ENCODE assay signal across 15 cellular contexts in the genomic region with DNA sequence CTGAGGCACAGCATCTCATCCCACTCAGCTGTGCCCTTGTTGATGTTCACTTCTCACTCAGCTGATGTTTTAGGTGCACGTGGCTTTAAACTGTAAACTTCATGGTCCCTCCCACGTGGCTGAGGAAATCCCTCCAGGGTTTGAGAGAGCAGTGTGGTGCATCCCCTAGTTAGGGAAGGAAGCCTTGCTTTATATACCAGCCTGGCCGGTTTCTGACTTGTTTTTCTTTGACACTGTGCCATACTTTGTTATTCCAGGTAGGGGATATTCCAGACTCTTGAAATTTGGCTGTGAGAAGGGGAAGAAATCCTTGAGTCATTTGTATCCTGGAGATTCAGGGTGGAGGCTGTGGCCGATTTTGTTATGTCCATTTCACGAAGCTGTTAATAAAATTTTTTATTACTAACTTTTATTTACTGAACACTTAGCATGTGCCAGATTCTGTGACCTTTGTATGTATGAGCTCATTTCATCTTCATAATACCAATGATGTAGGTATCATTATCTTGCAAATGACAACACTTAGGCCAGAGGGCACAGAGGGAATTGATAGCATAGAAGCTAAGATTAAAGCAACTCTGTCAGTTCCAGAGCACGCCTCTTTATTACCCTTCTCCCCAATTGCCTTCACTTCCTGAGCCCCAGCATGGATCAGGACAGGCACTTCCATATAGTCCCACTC.
A peak's percentile ranks its signal among the peaks of the same experiment; 100 is the strongest.
DNase-seq lines count a peak whose midpoint lies in the region; ATAC-seq and TF ChIP-seq lines count a peak whose summit lies in the region.
"Had no signal": no experiment of that assay in that cellular context is flagged by ENCODE, and none has a peak within 500 bp of the region (broad histone marks: within the 10 kb centered on the region; RNA-seq: fewer than 3 reads in every experiment).

No MANE protein-coding gene starts in this region.

- H2AFZ ChIP-seq in PC-9, result no peak overlapping the region

- peak overlapping the region; percentile 27 for H3K27ac Mint-ChIP-seq in type B pancreatic cell
- H3K27ac Mint-ChIP-seq: activated naive CD8-positive, alpha-beta T cell treated with anti-CD3 and anti-CD28 coated beads, Interleukin-2, amount 10 ng/mL, durations not matched to agents 7 days and 5 days; CD4-positive, CD25-positive, alpha-beta regulatory T cell; stimulated activated naive CD8-positive, alpha-beta T cell treated with anti-CD3 and anti-CD28 coated beads, Interleukin-15, amount 100 ng/mL, for 72 hours had no signal

- no peaks in the 10 kb centered on the region for H3K9me3 Mint-ChIP-seq in type B pancreatic cell
- H3K9me3 Mint-ChIP-seq: activated naive CD8-positive, alpha-beta T cell treated with anti-CD3 and anti-CD28 coated beads, Interleukin-2, amount 10 ng/mL, durations not matched to agents 7 days and 5 days had no signal

- DNase-seq in NCI-H345 (lab: John Stamatoyannopoulos, UW) (peak; percentile 13), NCI-H345 treated with DMSO at 0.1 percent for 48 hours (lab: John Stamatoyannopoulos, UW; ENCODE audit: unreplicated experiment) (no peak), PC-9 (peak; percentile 3 to 62), foreskin melanocyte (peak; percentile 24), type B pancreatic cell (ENCODE audit: extremely low spot score, unreplicated experiment) (no peak), NCI-H2029 treated with DMSO at 0.1 percent for 48 hours (lab: John Stamatoyannopoulos, UW) (no peak)
- DNase-seq: 8988T; activated naive CD8-positive, alpha-beta T cell treated with anti-CD3 and anti-CD28 coated beads, Interleukin-2, amount 10 ng/mL, durations not matched to agents 7 days and 5 days; CD4-positive, CD25-positive, alpha-beta regulatory T cell; EL; heart right ventricle; NCI-H2081 treated with DMSO at 0.1 percent for 48 hours; stimulated activated naive CD8-positive, alpha-beta T cell treated with anti-CD3 and anti-CD28 coated beads, Interleukin-15, amount 100 ng/mL, for 72 hours had no signal

- BruUV-seq in PC-9 (replicated peaks; lab: Mats Ljungman, UMichigan), result no TSS peak

- peak overlapping the region; percentile 13; the same call in 1 of the 2 replicates for H3K4me2 ChIP-seq in PC-9

- no peaks in the 10 kb centered on the region for H3K9me2 ChIP-seq in PC-9 (ENCODE audit: insufficient read depth)

- POLR2A ChIA-PET in PC-9 (lab: Charles Lee; ENCODE audit: unreplicated experiment), result interaction anchor here (0.6 kb wide), 1 partner anchor 52 kb away, joined by 25 read pairs; no protein-coding TSS in a partner anchor

- TF ChIP-seq CTCF in PC-9 (conservative IDR thresholded peaks at IDR 0.05), result no peak
- TF ChIP-seq CTCF in type B pancreatic cell (conservative IDR thresholded peaks at IDR 0.05), result no peak

- no peaks in the 10 kb centered on the region; the same call in none of the 2 replicates for H4K20me1 ChIP-seq in PC-9 (ENCODE audit: insufficient read depth)

- intact Hi-C loops in PC-9 (cut with micrococcal nuclease; ENCODE audit: unreplicated experiment), result no loop called here

- peaks cover 16% of the 10 kb centered on the region for H3K4me1 ChIP-seq in PC-9 (replicated peaks; ENCODE audit: insufficient read depth)

- peaks cover 14% of the 10 kb centered on the region for H3K36me3 ChIP-seq in PC-9 (ENCODE audit: low read depth)

- H3K36me3 Mint-ChIP-seq in type B pancreatic cell, result peaks cover 19% of the 10 kb centered on the region
- H3K36me3 Mint-ChIP-seq: activated naive CD8-positive, alpha-beta T cell treated with anti-CD3 and anti-CD28 coated beads, Interleukin-2, amount 10 ng/mL, durations not matched to agents 7 days and 5 days; CD4-positive, CD25-positive, alpha-beta regulatory T cell had no signal

- no peak for ATAC-seq in GM21381 (IDR thresholded peaks at IDR 0.05; ENCODE audit: unreplicated experiment)
- ATAC-seq in HG02840 (IDR thresholded peaks at IDR 0.05; ENCODE audit: low FRiP score, unreplicated experiment), result no peak
- ATAC-seq: stimulated activated naive CD8-positive, alpha-beta T cell treated with anti-CD3 and anti-CD28 coated beads, Interleukin-15, amount 100 ng/mL, for 72 hours had no signal

- peak overlapping the region; percentile 34 for H3K27ac ChIP-seq in PC-9
- H3K27ac ChIP-seq: heart right ventricle had no signal

- H3K27me3 Mint-ChIP-seq in type B pancreatic cell, result peaks cover 3% of the 10 kb centered on the region
- H3K27me3 Mint-ChIP-seq: activated naive CD8-positive, alpha-beta T cell treated with anti-CD3 and anti-CD28 coated beads, Interleukin-2, amount 10 ng/mL, durations not matched to agents 7 days and 5 days; CD4-positive, CD25-positive, alpha-beta regulatory T cell had no signal

- H3K4me3 ChIP-seq in PC-9, result no peak overlapping the region
- H3K4me3 ChIP-seq: heart right ventricle had no signal

- H3K27me3 ChIP-seq in PC-9 (ENCODE audit: insufficient read depth, low read depth), result no peaks in the 10 kb centered on the region
- H3K27me3 ChIP-seq: heart right ventricle had no signal

- peaks cover 55% of the 10 kb centered on the region for H3K4me1 Mint-ChIP-seq in type B pancreatic cell (ENCODE audit: unreplicated experiment)
- H3K4me1 Mint-ChIP-seq: activated naive CD8-positive, alpha-beta T cell treated with anti-CD3 and anti-CD28 coated beads, Interleukin-2, amount 10 ng/mL, durations not matched to agents 7 days and 5 days; stimulated activated naive CD8-positive, alpha-beta T cell treated with anti-CD3 and anti-CD28 coated beads, Interleukin-15, amount 100 ng/mL, for 72 hours had no signal

- CTCF ChIA-PET in PC-9 (lab: Charles Lee), result no interaction called here

- H3K9me3 ChIP-seq in PC-9 (ENCODE audit: insufficient read depth, low read depth), result no peaks in the 10 kb centered on the region; the same call in 1 of the 2 replicates

- peaks cover 14% of the 10 kb centered on the region; the same call in 1 of the 2 replicates for H3F3A ChIP-seq in PC-9 (ENCODE audit: insufficient read depth, low read depth)

- peak overlapping the region; percentile 26 for H3K4me3 Mint-ChIP-seq in type B pancreatic cell
- H3K4me3 Mint-ChIP-seq: activated naive CD8-positive, alpha-beta T cell treated with anti-CD3 and anti-CD28 coated beads, Interleukin-2, amount 10 ng/mL, durations not matched to agents 7 days and 5 days; CD4-positive, CD25-positive, alpha-beta regulatory T cell; stimulated activated naive CD8-positive, alpha-beta T cell treated with anti-CD3 and anti-CD28 coated beads, Interleukin-15, amount 100 ng/mL, for 72 hours had no signal

- no peaks in the 10 kb centered on the region for H3K79me2 ChIP-seq in PC-9 (ENCODE audit: low read depth)

Comparison
In these comparisons a context has a peak if more than half of its experiments do, and no peak if none do; other contexts are left out.
1. DNase-seq: peak in NCI-H345 (single experiment), PC-9 (2 of 2) and foreskin melanocyte (single experiment); none in NCI-H345 treated with DMSO at 0.1 percent for 48 hours (single experiment), type B pancreatic cell (single experiment) and NCI-H2029 treated with DMSO at 0.1 percent for 48 hours (single experiment).